In genomic region chr5:82861705-82862104, GRCh38 we compare ENCODE assay signal across 30 cellular contexts.
A peak's percentile ranks its signal among the peaks of the same experiment; 100 is the strongest.
DNase-seq lines count a peak whose midpoint lies in the region; ATAC-seq and TF ChIP-seq lines count a peak whose summit lies in the region.
"Had no signal": no experiment of that assay in that cellular context is flagged by ENCODE, and none has a peak within 500 bp of the region (broad histone marks: within the 10 kb centered on the region; RNA-seq: fewer than 3 reads in every experiment).

No MANE protein-coding gene starts in this region.

- intact Hi-C loops in adrenal gland (cut with DNase I) (no loop called here), colonic mucosa (cut with DNase I) (no loop called here)

- no peak overlapping the region for H3K27ac Mint-ChIP-seq in activated naive CD8-positive, alpha-beta T cell treated with anti-CD3 and anti-CD28 coated beads, Interleukin-2, amount 50 U/mL, for 24 hours
- H3K27ac Mint-ChIP-seq in osteocyte (ENCODE audit: unreplicated experiment), result no peak overlapping the region
- H3K27ac Mint-ChIP-seq in activated CD8-positive, alpha-beta T cell treated with anti-CD3 and anti-CD28 coated beads, Interleukin-2, amount 10 ng/mL, durations not matched to agents 7 days and 5 days, result no peak overlapping the region
- H3K27ac Mint-ChIP-seq: activated T-cell treated with anti-CD3 and anti-CD28 coated beads, Interleukin-2, amount 50 U/mL, for 24 hours; CD4-positive, alpha-beta memory T cell had no signal

- no peaks in the 10 kb centered on the region for H3F3A ChIP-seq in neural cell (ENCODE audit: insufficient read depth, low read length, poor library complexity, severe bottlenecking)

- H3K36me3 ChIP-seq in adrenal gland (replicated peaks in 1 of 2) (no peaks in the 10 kb centered on the region), neural cell (ENCODE audit: insufficient read depth, low read length) (no peaks in the 10 kb centered on the region), colonic mucosa (no peaks in the 10 kb centered on the region)
- H3K36me3 ChIP-seq: neutrophil, thoracic aorta had no signal

- no peaks in the 10 kb centered on the region for H3K36me3 Mint-ChIP-seq in activated naive CD8-positive, alpha-beta T cell treated with anti-CD3 and anti-CD28 coated beads, Interleukin-2, amount 50 U/mL, for 24 hours (ENCODE audit: low read depth)
- H3K36me3 Mint-ChIP-seq in osteocyte (ENCODE audit: unreplicated experiment), result no peaks in the 10 kb centered on the region
- no peaks in the 10 kb centered on the region for H3K36me3 Mint-ChIP-seq in activated CD8-positive, alpha-beta T cell treated with anti-CD3 and anti-CD28 coated beads, Interleukin-2, amount 10 ng/mL, durations not matched to agents 7 days and 5 days (ENCODE audit: low read depth)
- H3K36me3 Mint-ChIP-seq: CD4-positive, alpha-beta memory T cell had no signal

- no peaks in the 10 kb centered on the region for H4K20me1 ChIP-seq in neural cell (ENCODE audit: insufficient read depth)

- CTCF ChIA-PET in activated CD8-positive, alpha-beta T cell treated with anti-CD3 and anti-CD28 coated beads, Interleukin-2, amount 10 ng/mL, durations not matched to agents 7 days and 5 days (lab: Charles Lee), result no interaction called here

- H3K9me3 ChIP-seq in adrenal gland (replicated peaks in 1 of 3) (no peaks in the 10 kb centered on the region), neural cell (ENCODE audit: low read length) (no peaks in the 10 kb centered on the region), colonic mucosa (no peaks in the 10 kb centered on the region)
- H3K9me3 ChIP-seq: neutrophil, psoas muscle, thoracic aorta had no signal

- no peak for ATAC-seq in activated naive CD8-positive, alpha-beta T cell treated with anti-CD3 and anti-CD28 coated beads, Interleukin-2, amount 50 U/mL, for 24 hours
- ATAC-seq in activated CD8-positive, alpha-beta T cell treated with anti-CD3 and anti-CD28 coated beads, Interleukin-2, amount 10 ng/mL, durations not matched to agents 7 days and 5 days, result no peak
- ATAC-seq: HCT116, psoas muscle, SK-N-SH treated with all-trans-retinoic acid at 6 μM for 48 hours had no signal

- no peak for TF ChIP-seq EP300 in neural cell (conservative IDR thresholded peaks at IDR 0.05; ENCODE audit: poor library complexity, severe bottlenecking)

- DNase-seq in AG10803 (ENCODE audit: low read depth) (peak; percentile 9), adrenal gland (peak in 5 of 7 donors; percentile 19 to 56 (median 51)), fibroblast of peridontal ligament (ENCODE audit: extremely low read depth) (peak; percentile 53), colonic mucosa (no peak), osteocyte (ENCODE audit: extremely low spot score, unreplicated experiment) (no peak)
- DNase-seq in activated naive CD8-positive, alpha-beta T cell treated with anti-CD3 and anti-CD28 coated beads, Interleukin-2, amount 50 U/mL, for 24 hours, result no peak
- DNase-seq in activated CD8-positive, alpha-beta T cell treated with anti-CD3 and anti-CD28 coated beads, Interleukin-2, amount 10 ng/mL, durations not matched to agents 7 days and 5 days, result no peak
- DNase-seq: activated CD4-positive, alpha-beta T cell treated with anti-CD3 and anti-CD28 coated beads for 4 hours; activated naive CD4-positive, alpha-beta T cell; activated T-cell treated with anti-CD3 and anti-CD28 coated beads, Interleukin-2, amount 50 U/mL, for 24 hours; CD4-positive, alpha-beta memory T cell; DMS 273 treated with DMSO at 0.1 percent for 48 hours; islet precursor cell; Kasumi-1; NCI-H1092; NCI-H1930; NCI-H226; NCI-H748 treated with DMSO at 0.1 percent for 48 hours; psoas muscle; stimulated activated CD4-positive, alpha-beta T cell treated with anti-CD3 and anti-CD28 coated beads, Interleukin-4, amount 100 ng/mL, for 24 hours; stimulated activated naive CD4-positive, alpha-beta T cell; T-helper 2 cell had no signal

- no peak for TF ChIP-seq POLR2A in adrenal gland (IDR thresholded peaks at IDR 0.05)

- no peak overlapping the region for H3K4me3 ChIP-seq in AG10803 (ENCODE audit: low read length)
- H3K4me3 ChIP-seq in adrenal gland, result no peak overlapping the region
- H3K4me3 ChIP-seq in neural cell (ENCODE audit: low read length), result no peak overlapping the region
- no peak overlapping the region for H3K4me3 ChIP-seq in colonic mucosa
- H3K4me3 ChIP-seq: lung, psoas muscle, thoracic aorta had no signal

- H3K27me3 ChIP-seq in adrenal gland (no peaks in the 10 kb centered on the region), neural cell (ENCODE audit: insufficient read depth, low read depth, low read length) (no peaks in the 10 kb centered on the region), colonic mucosa (no peaks in the 10 kb centered on the region)
- H3K27me3 ChIP-seq: neutrophil had no signal

- no peak overlapping the region for H3K4me3 Mint-ChIP-seq in activated naive CD8-positive, alpha-beta T cell treated with anti-CD3 and anti-CD28 coated beads, Interleukin-2, amount 50 U/mL, for 24 hours
- H3K4me3 Mint-ChIP-seq in osteocyte (ENCODE audit: unreplicated experiment), result no peak overlapping the region
- no peak overlapping the region for H3K4me3 Mint-ChIP-seq in activated CD8-positive, alpha-beta T cell treated with anti-CD3 and anti-CD28 coated beads, Interleukin-2, amount 10 ng/mL, durations not matched to agents 7 days and 5 days
- H3K4me3 Mint-ChIP-seq: activated T-cell treated with anti-CD3 and anti-CD28 coated beads, Interleukin-2, amount 50 U/mL, for 24 hours; CD4-positive, alpha-beta memory T cell; central memory CD8-positive, alpha-beta T cell had no signal

- TF ChIP-seq CTCF in AG10803 (conservative IDR thresholded peaks at IDR 0.05; ENCODE audit: low read length) (no peak), adrenal gland (IDR thresholded peaks at IDR 0.05) (no peak), neural cell (IDR thresholded peaks at IDR 0.05; ENCODE audit: poor library complexity, severe bottlenecking) (no peak), colonic mucosa (IDR thresholded peaks at IDR 0.05) (no peak), osteocyte (IDR thresholded peaks at IDR 0.05) (no peak)

- no peaks in the 10 kb centered on the region for H3K27me3 Mint-ChIP-seq in activated naive CD8-positive, alpha-beta T cell treated with anti-CD3 and anti-CD28 coated beads, Interleukin-2, amount 50 U/mL, for 24 hours
- H3K27me3 Mint-ChIP-seq in osteocyte (ENCODE audit: unreplicated experiment), result peaks cover 13% of the 10 kb centered on the region
- peaks cover 7% of the 10 kb centered on the region for H3K27me3 Mint-ChIP-seq in activated CD8-positive, alpha-beta T cell treated with anti-CD3 and anti-CD28 coated beads, Interleukin-2, amount 10 ng/mL, durations not matched to agents 7 days and 5 days (ENCODE audit: low read depth)
- H3K27me3 Mint-ChIP-seq: activated T-cell treated with anti-CD3 and anti-CD28 coated beads, Interleukin-2, amount 50 U/mL, for 24 hours; CD4-positive, alpha-beta memory T cell; central memory CD8-positive, alpha-beta T cell had no signal

- H3K4me1 Mint-ChIP-seq in activated naive CD8-positive, alpha-beta T cell treated with anti-CD3 and anti-CD28 coated beads, Interleukin-2, amount 50 U/mL, for 24 hours, result no peaks in the 10 kb centered on the region
- H3K4me1 Mint-ChIP-seq in osteocyte (ENCODE audit: unreplicated experiment), result no peaks in the 10 kb centered on the region
- H3K4me1 Mint-ChIP-seq in activated CD8-positive, alpha-beta T cell treated with anti-CD3 and anti-CD28 coated beads, Interleukin-2, amount 10 ng/mL, durations not matched to agents 7 days and 5 days (ENCODE audit: low read depth), result no peaks in the 10 kb centered on the region
- H3K4me1 Mint-ChIP-seq: CD4-positive, alpha-beta memory T cell; central memory CD8-positive, alpha-beta T cell had no signal

- POLR2A ChIA-PET in activated CD8-positive, alpha-beta T cell treated with anti-CD3 and anti-CD28 coated beads, Interleukin-2, amount 10 ng/mL, durations not matched to agents 7 days and 5 days (lab: Charles Lee), result no interaction called here

- no peak for TF ChIP-seq RAD21 in neural cell (conservative IDR thresholded peaks at IDR 0.05)

- no peak overlapping the region for H3K27ac ChIP-seq in adrenal gland
- peak overlapping the region; percentile 84 for H3K27ac ChIP-seq in neural cell (ENCODE audit: low read length)
- H3K27ac ChIP-seq in colonic mucosa, result no peak overlapping the region
- H3K27ac ChIP-seq: epithelial cell of prostate, neutrophil, psoas muscle, thoracic aorta had no signal

- peaks cover 11% of the 10 kb centered on the region for H3K79me2 ChIP-seq in neural cell (replicated peaks; ENCODE audit: insufficient read depth, low read length)

- no peaks in the 10 kb centered on the region for H3K9me2 ChIP-seq in neural cell (ENCODE audit: insufficient read depth, low read length)

- no peak overlapping the region for H3K4me2 ChIP-seq in neural cell (ENCODE audit: low read length)

- 89 to 100% (median 98%) methylated on average over 4 of the region's 4 CpGs for WGBS in adrenal gland, 4 donors

- H2AFZ ChIP-seq in neural cell (ENCODE audit: low read depth, low read length), result no peak overlapping the region

- H3K9ac ChIP-seq in neural cell (ENCODE audit: low read length) (no peak overlapping the region), colonic mucosa (ENCODE audit: low read depth in 2 of 2, low read length in 2 of 2) (no peak overlapping the region)

- H3K4me1 ChIP-seq in adrenal gland (replicated peaks in 1 of 2), result peaks cover 0 to 19% of the 10 kb centered on the region in 2 donors
- H3K4me1 ChIP-seq in colonic mucosa, result no peaks in the 10 kb centered on the region
- H3K4me1 ChIP-seq: psoas muscle had no signal

- no peaks in the 10 kb centered on the region for H3K9me3 Mint-ChIP-seq in activated naive CD8-positive, alpha-beta T cell treated with anti-CD3 and anti-CD28 coated beads, Interleukin-2, amount 50 U/mL, for 24 hours
- no peaks in the 10 kb centered on the region for H3K9me3 Mint-ChIP-seq in osteocyte (ENCODE audit: unreplicated experiment)
- no peaks in the 10 kb centered on the region for H3K9me3 Mint-ChIP-seq in activated CD8-positive, alpha-beta T cell treated with anti-CD3 and anti-CD28 coated beads, Interleukin-2, amount 10 ng/mL, durations not matched to agents 7 days and 5 days (ENCODE audit: insufficient read depth)
- H3K9me3 Mint-ChIP-seq: activated T-cell treated with anti-CD3 and anti-CD28 coated beads, Interleukin-2, amount 50 U/mL, for 24 hours; central memory CD8-positive, alpha-beta T cell had no signal

TF ChIP-seq in neural cell, 6 proteins besides CTCF, POLR2A, EP300 and RAD21 (continues in another document):
- TF ChIP-seq POLR2AphosphoS5 (IDR thresholded peaks at IDR 0.05), result no peak
- no peak for TF ChIP-seq TAF1 (IDR thresholded peaks at IDR 0.05; ENCODE audit: low read depth)
- TF ChIP-seq MXI1 (conservative IDR thresholded peaks at IDR 0.05; ENCODE audit: poor library complexity, severe bottlenecking), result no peak

Comparison
In these comparisons a context has a peak if more than half of its experiments do, and no peak if none do; other contexts are left out.
1. DNase-seq: peak in AG10803 (single experiment), adrenal gland (5 of 7) and fibroblast of peridontal ligament (single experiment); none in activated naive CD8-positive, alpha-beta T cell treated with anti-CD3 and anti-CD28 coated beads, Interleukin-2, amount 50 U/mL, for 24 hours (single experiment), colonic mucosa (single experiment), osteocyte (single experiment) and activated CD8-positive, alpha-beta T cell treated with anti-CD3 and anti-CD28 coated beads, Interleukin-2, amount 10 ng/mL, durations not matched to agents 7 days and 5 days (single experiment).